ENCODE assay signal across 11 cellular contexts in genomic region chr12:29640589-29641345, GRCh38.
DNase-seq lines count a peak whose midpoint lies in the region; ATAC-seq and TF ChIP-seq lines count a peak whose summit lies in the region.
"Had no signal": no experiment of that assay in that cellular context is flagged by ENCODE, and none has a peak within 500 bp of the region (broad histone marks: within the 10 kb centered on the region; RNA-seq: fewer than 3 reads in every experiment).

No MANE protein-coding gene starts in this region.

- TF ChIP-seq CTCF in glutamatergic neuron (IDR thresholded peaks at IDR 0.05; ENCODE audit: partially characterized antibody, unreplicated experiment) (no peak), osteocyte (IDR thresholded peaks at IDR 0.05) (peak; percentile 7)

- DNase-seq in Caki2 (ENCODE audit: low read depth), result peak; percentile 83
- peak; percentile 68 for DNase-seq in T1000 (lab: John Stamatoyannopoulos, UW)
- no peak for DNase-seq in glutamatergic neuron
- no peak for DNase-seq in osteocyte (ENCODE audit: extremely low spot score, unreplicated experiment)
- no peak for DNase-seq in DMS79 treated with DMSO at 0.1 percent for 48 hours (lab: John Stamatoyannopoulos, UW)
- no peak for DNase-seq in DMS79 (lab: John Stamatoyannopoulos, UW)
- no peak for DNase-seq in stimulated activated CD4-positive, alpha-beta T cell treated with anti-CD3 and anti-CD28 coated beads, Interleukin-2, amount 100 ng/mL, for 48 hours
- DNase-seq: activated T-cell treated with anti-CD3 and anti-CD28 coated beads, Interleukin-2, amount 50 U/mL, for 72 hours; NCI-H1436 treated with DMSO at 0.1 percent for 48 hours; SK-N-SH had no signal

- peaks cover 2% of the 10 kb centered on the region for H3K27me3 Mint-ChIP-seq in glutamatergic neuron (ENCODE audit: unreplicated experiment)
- H3K27me3 Mint-ChIP-seq in osteocyte (ENCODE audit: unreplicated experiment), result no peaks in the 10 kb centered on the region

- peak overlapping the region; percentile 10 for H3K27ac Mint-ChIP-seq in glutamatergic neuron (ENCODE audit: unreplicated experiment)
- peak overlapping the region; percentile 78 for H3K27ac Mint-ChIP-seq in osteocyte (ENCODE audit: unreplicated experiment)
- H3K27ac Mint-ChIP-seq: activated T-cell treated with anti-CD3 and anti-CD28 coated beads, Interleukin-2, amount 50 U/mL, for 72 hours had no signal

- ATAC-seq in GM18502 (IDR thresholded peaks at IDR 0.05; ENCODE audit: poor library complexity, unreplicated experiment), result no peak
- ATAC-seq: activated T-cell treated with anti-CD3 and anti-CD28 coated beads, Interleukin-2, amount 50 U/mL, for 72 hours had no signal

- H3K4me1 Mint-ChIP-seq in glutamatergic neuron (ENCODE audit: low read depth, unreplicated experiment) (peaks cover 10% of the 10 kb centered on the region), osteocyte (ENCODE audit: unreplicated experiment) (peaks cover 16% of the 10 kb centered on the region)

- in situ Hi-C loops in Caki2 (cut with HindIII; ENCODE audit: low pct_unique_long_range_greater_than_20kb, low sequenced_read_pairs), result no loop called here

- H3K4me3 Mint-ChIP-seq in glutamatergic neuron (ENCODE audit: unreplicated experiment), result no peak overlapping the region
- H3K4me3 Mint-ChIP-seq in osteocyte (ENCODE audit: unreplicated experiment), result no peak overlapping the region
- H3K4me3 Mint-ChIP-seq: activated T-cell treated with anti-CD3 and anti-CD28 coated beads, Interleukin-2, amount 50 U/mL, for 72 hours had no signal

- peaks cover 8% of the 10 kb centered on the region for H3K9me3 Mint-ChIP-seq in glutamatergic neuron (ENCODE audit: unreplicated experiment)
- no peaks in the 10 kb centered on the region for H3K9me3 Mint-ChIP-seq in osteocyte (ENCODE audit: unreplicated experiment)
- H3K9me3 Mint-ChIP-seq: activated T-cell treated with anti-CD3 and anti-CD28 coated beads, Interleukin-2, amount 50 U/mL, for 72 hours had no signal

- H3K36me3 Mint-ChIP-seq in glutamatergic neuron (ENCODE audit: unreplicated experiment) (peaks cover 16% of the 10 kb centered on the region), osteocyte (ENCODE audit: unreplicated experiment) (peaks cover 15% of the 10 kb centered on the region)

Comparison
In these comparisons a context has a peak if more than half of its experiments do, and no peak if none do; other contexts are left out.
1. DNase-seq: peak in Caki2 (single experiment) and T1000 (single experiment); none in glutamatergic neuron (single experiment), osteocyte (single experiment), DMS79 treated with DMSO at 0.1 percent for 48 hours (single experiment), DMS79 (single experiment) and stimulated activated CD4-positive, alpha-beta T cell treated with anti-CD3 and anti-CD28 coated beads, Interleukin-2, amount 100 ng/mL, for 48 hours (0 of 2).